Comparison of ENCODE assay signal across 9 cellular contexts in genomic region chr11:68215087-68215445, GRCh38. TPM values are rescaled to one million over a fixed set of nuclear protein-coding genes. Genes with fewer than 3 reads are reported as not detected.
DNase-seq lines count a peak whose midpoint lies in the region; ATAC-seq and TF ChIP-seq lines count a peak whose summit lies in the region.
"Had no signal": no experiment of that assay in that cellular context is flagged by ENCODE, and none has a peak within 500 bp of the region (broad histone marks: within the 10 kb centered on the region; RNA-seq: fewer than 3 reads in every experiment).

No MANE protein-coding gene starts in this region.

- in situ Hi-C loops in GM13976 (cut with MboI; ENCODE audit: low sequenced_read_pairs, unreplicated experiment): no loop called here

- CTCF ChIA-PET in activated B cell treated with CpG ODN at 0.5 μM for 24 hours (lab: Charles Lee): interaction anchor here (1.8 kb wide), 1 partner anchor 82 kb away, joined by 4 read pairs; no protein-coding TSS in a partner anchor

- TF ChIP-seq CTCF in activated B cell treated with CpG ODN at 0.5 μM for 24 hours (IDR thresholded peaks at IDR 0.05) (no peak), endothelial cell (IDR thresholded peaks at IDR 0.05; ENCODE audit: unreplicated experiment) (no peak), GM13976 (IDR thresholded peaks at IDR 0.05; ENCODE audit: borderline replicate concordance, control extremely low read depth, extremely low read depth, insufficient read depth, missing control alignments) (no peak)

- H3K9me3 Mint-ChIP-seq in activated B cell treated with CpG ODN at 0.5 μM for 24 hours (no peaks in the 10 kb centered on the region), endothelial cell (ENCODE audit: unreplicated experiment) (no peaks in the 10 kb centered on the region)

- H3K27ac Mint-ChIP-seq in activated B cell treated with CpG ODN at 0.5 μM for 24 hours (peak overlapping the region; percentile 73), endothelial cell (ENCODE audit: unreplicated experiment) (peak overlapping the region; percentile 70)

- peak; percentile 42 for DNase-seq in activated CD4-positive, CD25-positive, alpha-beta regulatory T cell treated with anti-CD3 and anti-CD28 coated beads, Interleukin-2, amount 50 U/mL, for 72 hours
- no peak for DNase-seq in activated B cell treated with CpG ODN at 0.5 μM for 24 hours
- DNase-seq in endothelial cell (ENCODE audit: low spot score): no peak
- peak; percentile 15 to 17 for DNase-seq in stimulated activated CD8-positive, alpha-beta memory T cell treated with anti-CD3 and anti-CD28 coated beads, Interleukin-15, amount 100 ng/mL, for 48 hours (ENCODE audit: low read depth in 2 of 2)
- no peak for DNase-seq in GM13976 (ENCODE audit: low spot score)
- no peak for DNase-seq in kidney glomerular epithelial cell (lab: John Stamatoyannopoulos, UW)
- DNase-seq in kidney tubule cell (ENCODE audit: low spot score): no peak
- DNase-seq: cortex of kidney had no signal

- peaks cover 4% of the 10 kb centered on the region for H3K36me3 Mint-ChIP-seq in activated B cell treated with CpG ODN at 0.5 μM for 24 hours (ENCODE audit: low read depth)
- H3K36me3 Mint-ChIP-seq in endothelial cell (ENCODE audit: low read depth, unreplicated experiment): peaks cover 5% of the 10 kb centered on the region

- POLR2A ChIA-PET in activated B cell treated with CpG ODN at 0.5 μM for 24 hours (lab: Charles Lee): interaction anchor here (0.9 to 2.2 kb wide), 4 partner anchors 43 to 212 kb away, joined by 3 to 9 read pairs (median 4); partner anchors contain the start of gene UNC93B1

- ATAC-seq in activated CD4-positive, CD25-positive, alpha-beta regulatory T cell treated with anti-CD3 and anti-CD28 coated beads, Interleukin-2, amount 50 U/mL, for 24 hours: no peak
- no peak for ATAC-seq in activated B cell treated with CpG ODN at 0.5 μM for 24 hours (ENCODE audit: low read depth)

- H3K4me3 Mint-ChIP-seq in activated B cell treated with CpG ODN at 0.5 μM for 24 hours: peak overlapping the region; percentile 83
- H3K4me3 Mint-ChIP-seq in endothelial cell (ENCODE audit: unreplicated experiment): peak overlapping the region; percentile 85

- H3K4me1 Mint-ChIP-seq in activated B cell treated with CpG ODN at 0.5 μM for 24 hours: peaks cover 40% of the 10 kb centered on the region
- H3K4me1 Mint-ChIP-seq in endothelial cell (ENCODE audit: unreplicated experiment): peaks cover 20% of the 10 kb centered on the region

- H3K27me3 Mint-ChIP-seq in activated B cell treated with CpG ODN at 0.5 μM for 24 hours (no peaks in the 10 kb centered on the region), endothelial cell (ENCODE audit: unreplicated experiment) (peaks cover 16% of the 10 kb centered on the region)

- intact Hi-C loops in activated B cell treated with CpG ODN at 0.5 μM for 24 hours (cut with micrococcal nuclease): no loop called here

RNA-seq across cellular contexts. Expression of gene KMT5B, which starts 2.0 kb away (rescaled TPM):
- 60.2 and 68.3 TPM in 2 replicates for total RNA-seq in activated B cell treated with CpG ODN at 0.5 μM for 24 hours
- total RNA-seq in endothelial cell (ENCODE audit: unreplicated experiment): 46.8 TPM

RNA-seq across cellular contexts. Expression of gene C11orf24, which starts 56.7 kb away (rescaled TPM):
- total RNA-seq in activated B cell treated with CpG ODN at 0.5 μM for 24 hours (75.5 and 78.0 TPM in 2 replicates), endothelial cell (ENCODE audit: unreplicated experiment) (9.4 TPM)

Comparison
In these comparisons a context has a peak if more than half of its experiments do, and no peak if none do; other contexts are left out.
1. DNase-seq: peak in activated CD4-positive, CD25-positive, alpha-beta regulatory T cell treated with anti-CD3 and anti-CD28 coated beads, Interleukin-2, amount 50 U/mL, for 72 hours (single experiment) and stimulated activated CD8-positive, alpha-beta memory T cell treated with anti-CD3 and anti-CD28 coated beads, Interleukin-15, amount 100 ng/mL, for 48 hours (2 of 2); none in activated B cell treated with CpG ODN at 0.5 μM for 24 hours (single experiment), endothelial cell (single experiment), GM13976 (single experiment), kidney glomerular epithelial cell (single experiment) and kidney tubule cell (single experiment).